ENCODE assay signal across 17 cellular contexts in the genomic region with DNA sequence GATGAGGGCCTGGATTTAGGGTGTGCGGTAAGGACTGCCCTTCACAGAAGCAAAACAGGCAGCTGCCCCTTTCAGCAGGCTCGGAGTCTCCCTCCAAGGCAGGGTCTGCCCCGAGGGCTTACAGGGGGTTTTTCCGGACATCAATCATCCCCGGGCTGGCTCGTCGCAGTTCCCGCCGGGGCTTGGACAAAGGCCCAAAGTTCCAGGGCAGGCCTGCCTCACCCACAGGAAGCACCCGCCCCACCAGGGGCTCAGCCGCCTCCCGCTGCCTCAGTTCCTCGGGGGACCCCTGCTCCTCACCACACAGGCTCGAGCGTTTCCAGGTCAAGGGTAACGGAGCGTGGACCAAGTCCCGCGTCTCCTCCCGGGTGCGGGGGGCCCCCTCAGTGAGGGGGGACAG. TPM values are rescaled to one million over a fixed set of nuclear protein-coding genes. Genes with fewer than 3 reads are reported as not detected.
A peak's percentile ranks its signal among the peaks of the same experiment; 100 is the strongest.
DNase-seq lines count a peak whose midpoint lies in the region; ATAC-seq, FAIRE-seq and TF ChIP-seq lines count a peak whose summit lies in the region.
"Had no signal": no experiment of that assay in that cellular context is flagged by ENCODE, and none has a peak within 500 bp of the region (broad histone marks: within the 10 kb centered on the region; RNA-seq: fewer than 3 reads in every experiment).

No MANE protein-coding gene starts in this region.

- peaks cover 65% of the 10 kb centered on the region for H3K36me3 Mint-ChIP-seq in activated CD8-positive, alpha-beta memory T cell treated with anti-CD3 and anti-CD28 coated beads, Interleukin-2, amount 10 ng/mL, durations not matched to agents 7 days and 5 days
- peaks cover 89% of the 10 kb centered on the region for H3K36me3 Mint-ChIP-seq in endodermal cell (ENCODE audit: low read depth)
- H3K36me3 Mint-ChIP-seq: CD8-positive, alpha-beta T cell had no signal

- no peak for TF ChIP-seq POLR2A in spleen (IDR thresholded peaks at IDR 0.05)

- H3K4me1 Mint-ChIP-seq in activated CD8-positive, alpha-beta memory T cell treated with anti-CD3 and anti-CD28 coated beads, Interleukin-2, amount 10 ng/mL, durations not matched to agents 7 days and 5 days = no peaks in the 10 kb centered on the region
- no peaks in the 10 kb centered on the region for H3K4me1 Mint-ChIP-seq in endodermal cell

- CTCF ChIA-PET in activated CD8-positive, alpha-beta memory T cell treated with anti-CD3 and anti-CD28 coated beads, Interleukin-2, amount 10 ng/mL, durations not matched to agents 7 days and 5 days (lab: Charles Lee) = interaction anchor here (1.0 kb wide), 1 partner anchor 35 kb away, joined by 3 read pairs; no protein-coding TSS in a partner anchor

- ATAC-seq in activated CD8-positive, alpha-beta memory T cell treated with anti-CD3 and anti-CD28 coated beads, Interleukin-2, amount 10 ng/mL, durations not matched to agents 7 days and 5 days = no peak
- ATAC-seq in GM19395 (IDR thresholded peaks at IDR 0.05; ENCODE audit: unreplicated experiment) (no peak), GM19452 (IDR thresholded peaks at IDR 0.05; ENCODE audit: unreplicated experiment) (no peak)
- ATAC-seq: CD8-positive, alpha-beta T cell had no signal

- H3K27me3 Mint-ChIP-seq in activated CD8-positive, alpha-beta memory T cell treated with anti-CD3 and anti-CD28 coated beads, Interleukin-2, amount 10 ng/mL, durations not matched to agents 7 days and 5 days = no peaks in the 10 kb centered on the region
- H3K27me3 Mint-ChIP-seq in endodermal cell (ENCODE audit: insufficient read depth) = no peaks in the 10 kb centered on the region

- H3K4me3 ChIP-seq in H7 (ENCODE audit: insufficient read depth, low read depth, low read length) (no peak overlapping the region), endodermal cell (ENCODE audit: low read length) (no peak overlapping the region), spleen (no peak overlapping the region)
- H3K4me3 ChIP-seq: MG63, PC-9 had no signal

- H3K4me1 ChIP-seq in endodermal cell (ENCODE audit: control insufficient read depth, insufficient read depth, low read length) (no peaks in the 10 kb centered on the region), spleen (no peaks in the 10 kb centered on the region)

- DNase-seq in activated CD8-positive, alpha-beta memory T cell treated with anti-CD3 and anti-CD28 coated beads, Interleukin-2, amount 10 ng/mL, durations not matched to agents 7 days and 5 days = peak; percentile 15
- DNase-seq in activated CD8-positive, alpha-beta memory T cell treated with anti-CD3 and anti-CD28 coated beads, Interleukin-2, amount 50 U/mL, for 48 hours = no peak
- DNase-seq in H7 = peak; percentile 57
- DNase-seq in endodermal cell = no peak
- peak; percentile 4 for DNase-seq in urothelium cell line (ENCODE audit: low spot score)
- DNase-seq in spleen = no peak
- DNase-seq: CD8-positive, alpha-beta T cell; MG63; NCI-H1105; NCI-H1694 treated with DMSO at 0.1 percent for 48 hours; NCI-H446; PC-9 had no signal

- intact Hi-C loops in spleen (cut with DNase I; ENCODE audit: low total_unique reads) = no loop called here

- no peaks in the 10 kb centered on the region for H3K9me3 Mint-ChIP-seq in activated CD8-positive, alpha-beta memory T cell treated with anti-CD3 and anti-CD28 coated beads, Interleukin-2, amount 10 ng/mL, durations not matched to agents 7 days and 5 days (ENCODE audit: low read depth)
- H3K9me3 Mint-ChIP-seq in endodermal cell = peaks cover 6% of the 10 kb centered on the region
- H3K9me3 Mint-ChIP-seq: CD8-positive, alpha-beta T cell had no signal

- 95 to 96% methylated on average over 9 to 21 of the region's 21 CpGs for WGBS in endodermal cell (ENCODE audit: insufficient coverage in 1 of 2, insufficient read length in 1 of 2), 2 experiments
- 86 to 88% (median 88%) methylated on average over 8 to 21 of the region's 21 CpGs for WGBS in spleen, 5 donors

- no peak for FAIRE-seq in urothelium cell line (lab: Jason Lieb, UNC)
- FAIRE-seq: A204.1 had no signal

- no peak overlapping the region for H3K4me3 Mint-ChIP-seq in activated CD8-positive, alpha-beta memory T cell treated with anti-CD3 and anti-CD28 coated beads, Interleukin-2, amount 10 ng/mL, durations not matched to agents 7 days and 5 days
- H3K4me3 Mint-ChIP-seq in endodermal cell = no peak overlapping the region
- H3K4me3 Mint-ChIP-seq: CD8-positive, alpha-beta T cell had no signal

- H3K27ac ChIP-seq in endodermal cell (ENCODE audit: low read depth, low read length) (peak overlapping the region; percentile 24), spleen (no peak overlapping the region)
- H3K27ac ChIP-seq: HL-60, KMS-11, PC-9 had no signal

- TF ChIP-seq CTCF in endodermal cell (conservative IDR thresholded peaks at IDR 0.05) (no peak), spleen (IDR thresholded peaks at IDR 0.05 in 8 of 11, conservative IDR thresholded peaks at IDR 0.05 in 3 of 11) (no peak)

- H3K36me3 ChIP-seq in H7 (replicated peaks; ENCODE audit: control insufficient read depth, insufficient read depth, low read length) = peaks cover 72% of the 10 kb centered on the region
- peaks cover 90% of the 10 kb centered on the region for H3K36me3 ChIP-seq in endodermal cell (ENCODE audit: control insufficient read depth, insufficient read depth, low read length)
- peaks cover 0 to 99% (median 20%) of the 10 kb centered on the region in 6 donors for H3K36me3 ChIP-seq in spleen

- H3K9ac ChIP-seq in endodermal cell (ENCODE audit: extremely low read depth, low read length, poor library complexity, severe bottlenecking) = no peak overlapping the region
- H3K9ac ChIP-seq: KMS-11 had no signal

- no peak overlapping the region for H3K27ac Mint-ChIP-seq in activated CD8-positive, alpha-beta memory T cell treated with anti-CD3 and anti-CD28 coated beads, Interleukin-2, amount 10 ng/mL, durations not matched to agents 7 days and 5 days
- no peak overlapping the region for H3K27ac Mint-ChIP-seq in endodermal cell
- H3K27ac Mint-ChIP-seq: CD8-positive, alpha-beta T cell had no signal

- H3K27me3 ChIP-seq in H7 (ENCODE audit: control insufficient read depth, insufficient read depth, low read length) = no peaks in the 10 kb centered on the region
- H3K27me3 ChIP-seq in endodermal cell (ENCODE audit: control insufficient read depth, insufficient read depth, low read length, poor library complexity, severe bottlenecking) = no peaks in the 10 kb centered on the region
- no peaks in the 10 kb centered on the region for H3K27me3 ChIP-seq in spleen (replicated peaks in 1 of 7)
- H3K27me3 ChIP-seq: MG63 had no signal

- H3K9me3 ChIP-seq in endodermal cell (ENCODE audit: control insufficient read depth, low read length) (no peaks in the 10 kb centered on the region), spleen (no peaks in the 10 kb centered on the region)
- H3K9me3 ChIP-seq: MG63 had no signal

RNA-seq across cellular contexts. Expression of gene KIF7, which starts 27.0 kb away (rescaled TPM):
- 1 to 10 TPM in 1 of 2 experiments, under 1 TPM in 1; 0.55 to 2.5 TPM for total RNA-seq in activated CD8-positive, alpha-beta memory T cell treated with anti-CD3 and anti-CD28 coated beads, Interleukin-2, amount 10 ng/mL, durations not matched to agents 7 days and 5 days
- 7.8 and 9.0 TPM in 2 replicates for total RNA-seq in H7 (2014; rRNA removed; shearing (Covaris generic))
- total RNA-seq in endodermal cell (10 to 100 TPM; 22.9 to 24.4 TPM), spleen (1 to 10 TPM; 2.2 to 3.9 (median 2.5) TPM)
- polyA plus RNA-seq in endodermal cell (2013, experiment 1 of 2) = 9.7 TPM
- 8.9 TPM for polyA plus RNA-seq in endodermal cell (2013, experiment 2 of 2)
- 1 to 10 TPM; 1.1 to 1.8 (median 1.3) TPM for polyA plus RNA-seq in spleen

RNA-seq across cellular contexts. Expression of gene PLIN1, which starts 50.9 kb away (rescaled TPM):
- total RNA-seq in activated CD8-positive, alpha-beta memory T cell treated with anti-CD3 and anti-CD28 coated beads, Interleukin-2, amount 10 ng/mL, durations not matched to agents 7 days and 5 days = under 1 TPM in 1 of 2 experiments, not detected in 1; 0.12 TPM
- 0.18 TPM in 1 of 2 replicates, not detected in the other for total RNA-seq in H7 (2014; rRNA removed; shearing (Covaris generic))
- under 1 TPM; 0.11 to 0.22 TPM for total RNA-seq in endodermal cell
- polyA plus RNA-seq in endodermal cell (2013, experiment 1 of 2) = 0.18 TPM
- polyA plus RNA-seq in endodermal cell (2013, experiment 2 of 2) = 0.21 TPM
- 1 to 10 TPM in 3 of 7 donors, under 1 TPM in 4; 0.70 to 1.8 (median 0.91) TPM for total RNA-seq in spleen
- polyA plus RNA-seq in spleen = 1 to 10 TPM in 2 of 3 donors, under 1 TPM in 1; 0.61 to 1.4 (median 1.0) TPM
- total RNA-seq: CD8-positive, alpha-beta T cell had no signal

RNA-seq across cellular contexts. Expression of gene TICRR, which starts 53.0 kb away (rescaled TPM):
- 10 to 100 TPM; 30.8 to 35.5 TPM for total RNA-seq in activated CD8-positive, alpha-beta memory T cell treated with anti-CD3 and anti-CD28 coated beads, Interleukin-2, amount 10 ng/mL, durations not matched to agents 7 days and 5 days
- total RNA-seq in H7 (2014; rRNA removed; shearing (Covaris generic)) = 19.2 and 24.1 TPM in 2 replicates
- total RNA-seq in endodermal cell (10 to 100 TPM; 21.9 to 27.2 TPM), spleen (1 to 10 TPM in 5 of 7 donors, under 1 TPM in 2; 0.47 to 3.0 (median 1.6) TPM)
- polyA plus RNA-seq in endodermal cell (2013, experiment 1 of 2) = 20.9 TPM
- polyA plus RNA-seq in endodermal cell (2013, experiment 2 of 2) = 19.5 TPM
- polyA plus RNA-seq in spleen = under 1 TPM; 0.22 to 0.59 (median 0.42) TPM

Comparison
In these comparisons a context has a peak if more than half of its experiments do, and no peak if none do; other contexts are left out.
1. DNase-seq: peak in activated CD8-positive, alpha-beta memory T cell treated with anti-CD3 and anti-CD28 coated beads, Interleukin-2, amount 10 ng/mL, durations not matched to agents 7 days and 5 days (single experiment), H7 (single experiment) and urothelium cell line (single experiment); none in activated CD8-positive, alpha-beta memory T cell treated with anti-CD3 and anti-CD28 coated beads, Interleukin-2, amount 50 U/mL, for 48 hours (single experiment), endodermal cell (single experiment) and spleen (single experiment).